ENCODE assay signal across 18 cellular contexts in genomic region chr17:65407017-65407416, GRCh38.
A peak's percentile ranks its signal among the peaks of the same experiment; 100 is the strongest.
DNase-seq lines count a peak whose midpoint lies in the region; ATAC-seq, FAIRE-seq and TF ChIP-seq lines count a peak whose summit lies in the region.
"Had no signal": no experiment of that assay in that cellular context is flagged by ENCODE, and none has a peak within 500 bp of the region (broad histone marks: within the 10 kb centered on the region; RNA-seq: fewer than 3 reads in every experiment).

No MANE protein-coding gene starts in this region.

- no peaks in the 10 kb centered on the region for H3K36me3 ChIP-seq in thyroid gland
- H3K36me3 ChIP-seq: SJSA1 had no signal

- H3K27ac ChIP-seq in thyroid gland = no peak overlapping the region
- H3K27ac ChIP-seq: SJSA1 had no signal

- no peak for TF ChIP-seq CTCF in fibroblast of the aortic adventitia (IDR thresholded peaks at IDR 0.05; ENCODE audit: insufficient read depth, low read length)
- TF ChIP-seq CTCF in thyroid gland (IDR thresholded peaks at IDR 0.05) = no peak

- no peaks in the 10 kb centered on the region for H3K9me3 ChIP-seq in thyroid gland

- WGBS in thyroid gland, 2 donors = 93 to 96% methylated on average over 4 of the region's 4 CpGs

- H3K4me3 ChIP-seq in fibroblast of the aortic adventitia (ENCODE audit: low read depth, low read length) (no peak overlapping the region), thyroid gland (replicated peaks in 1 of 3) (no peak overlapping the region)
- H3K4me3 ChIP-seq: SJSA1 had no signal

- FAIRE-seq in frontal cortex (lab: Jason Lieb, UNC) = no peak
- FAIRE-seq: GM19239 had no signal

- intact Hi-C loops in thyroid gland (cut with DNase I) = no loop called here

- ATAC-seq in HG02852 (IDR thresholded peaks at IDR 0.05; ENCODE audit: unreplicated experiment) = no peak

- no peak for TF ChIP-seq POLR2A in thyroid gland (IDR thresholded peaks at IDR 0.05)

- DNase-seq in NOMO-1 treated with DMSO at 0.1 percent for 48 hours (lab: John Stamatoyannopoulos, UW; ENCODE audit: unreplicated experiment) (peak; percentile 21), NOMO-1 treated with dmso at 0.1 percent for 144 hours (lab: John Stamatoyannopoulos, UW; ENCODE audit: unreplicated experiment) (no peak), MV-4-11 (lab: John Stamatoyannopoulos, UW) (peak; percentile 38), fibroblast of the aortic adventitia (ENCODE audit: low read depth) (peak; percentile 12), frontal cortex (ENCODE audit: low spot score in 2 of 2) (no peak), thyroid gland (no peak), NCI-H1417 (lab: John Stamatoyannopoulos, UW) (no peak)
- DNase-seq: 8988T, COR-L47, GF-D8, Karpas-422, NCI-H1436, NCI-H2029 treated with DMSO at 0.1 percent for 48 hours, NCI-H2171 treated with DMSO at 0.1 percent for 48 hours, NCI-H748 treated with DMSO at 0.1 percent for 48 hours had no signal

- no peaks in the 10 kb centered on the region for H3K27me3 ChIP-seq in thyroid gland
- H3K27me3 ChIP-seq: SJSA1 had no signal

- H3K4me1 ChIP-seq in thyroid gland = no peaks in the 10 kb centered on the region

Comparison
In these comparisons a context has a peak if more than half of its experiments do, and no peak if none do; other contexts are left out.
1. DNase-seq: peak in NOMO-1 treated with DMSO at 0.1 percent for 48 hours (single experiment), MV-4-11 (single experiment) and fibroblast of the aortic adventitia (single experiment); none in NOMO-1 treated with dmso at 0.1 percent for 144 hours (single experiment), frontal cortex (0 of 2), thyroid gland (0 of 2) and NCI-H1417 (0 of 3).